20 cellular contexts compared by ENCODE assay signal in genomic region chr17:39351508-39351907, GRCh38.
"Had no signal": no experiment of that assay in that cellular context is flagged by ENCODE, and none has a peak within 500 bp of the region (broad histone marks: within the 10 kb centered on the region; RNA-seq: fewer than 3 reads in every experiment).

No MANE protein-coding gene starts in this region.

- H3K36me3 Mint-ChIP-seq: activated naive CD4-positive, alpha-beta T cell treated with anti-CD3 and anti-CD28 coated beads, Interleukin-2, amount 50 U/mL, for 24 hours; T-cell; type B pancreatic cell had no signal

- ATAC-seq: activated CD8-positive, alpha-beta T cell treated with anti-CD3 and anti-CD28 coated beads for 36 hours; activated T-cell treated with anti-CD3 and anti-CD28 coated beads, Interleukin-2, amount 50 U/mL, for 4 hours; naive thymus-derived CD4-positive, alpha-beta T cell; right cardiac atrium; T-cell had no signal

- H3K9ac ChIP-seq: parathyroid adenoma, SK-N-SH had no signal

- DNase-seq: activated CD4-positive, alpha-beta T cell treated with anti-CD3 and anti-CD28 coated beads for 1 hour; activated CD8-positive, alpha-beta T cell treated with anti-CD3 and anti-CD28 coated beads for 36 hours; activated effector memory CD4-positive, alpha-beta T cell treated with Interleukin-2 at 50 U/mL for 16 hours; activated T-cell treated with anti-CD3 and anti-CD28 coated beads, Interleukin-2, amount 50 U/mL, for 4 hours; adrenal gland; foreskin fibroblast; naive thymus-derived CD4-positive, alpha-beta T cell; right cardiac atrium; SK-N-SH; stimulated activated CD4-positive, alpha-beta T cell treated with anti-CD3 and anti-CD28 coated beads, Interleukin-4, amount 100 ng/mL, for 4 hours; stimulated activated CD8-positive, alpha-beta memory T cell treated with anti-CD3 and anti-CD28 coated beads, Interleukin-4, amount 100 ng/mL, for 48 hours; T-cell; T-helper 9 cell had no signal

- H2AFZ ChIP-seq: parathyroid adenoma had no signal

- H3K9me3 ChIP-seq: adrenal gland, SK-N-SH, suprapubic skin had no signal

- H3K4me1 ChIP-seq: parathyroid adenoma, suprapubic skin had no signal

- H3K27me3 Mint-ChIP-seq: activated CD8-positive, alpha-beta T cell treated with anti-CD3 and anti-CD28 coated beads for 36 hours; activated naive CD4-positive, alpha-beta T cell treated with anti-CD3 and anti-CD28 coated beads, Interleukin-2, amount 50 U/mL, for 24 hours; naive thymus-derived CD4-positive, alpha-beta T cell; stimulated activated naive CD8-positive, alpha-beta T cell treated with anti-CD3 and anti-CD28 coated beads, Interleukin-15, Interleukin-2, amounts not matched to agents 100 ng/mL and 50 ng/mL, for 24 hours; T-cell; type B pancreatic cell had no signal

- H3K27ac Mint-ChIP-seq: activated CD8-positive, alpha-beta T cell treated with anti-CD3 and anti-CD28 coated beads for 36 hours; activated naive CD4-positive, alpha-beta T cell treated with anti-CD3 and anti-CD28 coated beads, Interleukin-2, amount 50 U/mL, for 24 hours; stimulated activated naive CD8-positive, alpha-beta T cell treated with anti-CD3 and anti-CD28 coated beads, Interleukin-15, Interleukin-2, amounts not matched to agents 100 ng/mL and 50 ng/mL, for 24 hours; type B pancreatic cell had no signal

- H3K27ac ChIP-seq: adrenal gland, parathyroid adenoma, skin epidermis, suprapubic skin had no signal

- H3K4me2 ChIP-seq: SK-N-SH had no signal

- H3K4me3 ChIP-seq: adrenal gland, lung, skin epidermis, suprapubic skin had no signal

- H3K36me3 ChIP-seq: adrenal gland, suprapubic skin had no signal

- H3K4me3 Mint-ChIP-seq: activated CD8-positive, alpha-beta T cell treated with anti-CD3 and anti-CD28 coated beads for 36 hours; activated naive CD4-positive, alpha-beta T cell treated with anti-CD3 and anti-CD28 coated beads, Interleukin-2, amount 50 U/mL, for 24 hours; activated T-cell treated with anti-CD3 and anti-CD28 coated beads, Interleukin-2, amount 50 U/mL, for 4 hours; naive thymus-derived CD4-positive, alpha-beta T cell; stimulated activated naive CD8-positive, alpha-beta T cell treated with anti-CD3 and anti-CD28 coated beads, Interleukin-15, Interleukin-2, amounts not matched to agents 100 ng/mL and 50 ng/mL, for 24 hours; T-cell; type B pancreatic cell had no signal

- H3K27me3 ChIP-seq: adrenal gland, suprapubic skin had no signal

- H3K9me3 Mint-ChIP-seq: activated CD8-positive, alpha-beta T cell treated with anti-CD3 and anti-CD28 coated beads for 36 hours; activated naive CD4-positive, alpha-beta T cell treated with anti-CD3 and anti-CD28 coated beads, Interleukin-2, amount 50 U/mL, for 24 hours; activated T-cell treated with anti-CD3 and anti-CD28 coated beads, Interleukin-2, amount 50 U/mL, for 4 hours; stimulated activated naive CD8-positive, alpha-beta T cell treated with anti-CD3 and anti-CD28 coated beads, Interleukin-15, Interleukin-2, amounts not matched to agents 100 ng/mL and 50 ng/mL, for 24 hours; T-cell; type B pancreatic cell had no signal
